ENCODE assay signal across 15 cellular contexts in genomic region chr16:21222495-21223337, GRCh38. TPM values are rescaled to one million over a fixed set of nuclear protein-coding genes. Genes with fewer than 3 reads are reported as not detected.
A peak's percentile ranks its signal among the peaks of the same experiment; 100 is the strongest.
DNase-seq lines count a peak whose midpoint lies in the region; ATAC-seq and TF ChIP-seq lines count a peak whose summit lies in the region.
"Had no signal": no experiment of that assay in that cellular context is flagged by ENCODE, and none has a peak within 500 bp of the region (broad histone marks: within the 10 kb centered on the region; RNA-seq: fewer than 3 reads in every experiment).

No MANE protein-coding gene starts in this region.

- peak overlapping the region; percentile 26 for H3K9ac ChIP-seq in ES-I3 (ENCODE audit: low read depth, low read length)

- no peak overlapping the region for H3K4me3 ChIP-seq in ovary

- TF ChIP-seq CTCF in type B pancreatic cell (conservative IDR thresholded peaks at IDR 0.05) (no peak), ovary (IDR thresholded peaks at IDR 0.05) (no peak)
- TF ChIP-seq CTCF in CD4-positive, alpha-beta T cell (IDR thresholded peaks at IDR 0.05): no peak

- H3K27me3 Mint-ChIP-seq in type B pancreatic cell: peaks cover 29% of the 10 kb centered on the region
- peaks cover 57% of the 10 kb centered on the region for H3K27me3 Mint-ChIP-seq in CD4-positive, alpha-beta T cell

- no peak overlapping the region for H3K4me3 Mint-ChIP-seq in type B pancreatic cell
- H3K4me3 Mint-ChIP-seq in CD4-positive, alpha-beta T cell: no peak overlapping the region
- H3K4me3 Mint-ChIP-seq: activated naive CD8-positive, alpha-beta T cell treated with anti-CD3 and anti-CD28 coated beads, Interleukin-2, amount 10 ng/mL, durations not matched to agents 7 days and 5 days; CD14-positive monocyte; naive thymus-derived CD8-positive, alpha-beta T cell had no signal

- H3K4me1 ChIP-seq in ES-I3 (ENCODE audit: insufficient read depth, low read length) (peaks cover 23% of the 10 kb centered on the region), ovary (ENCODE audit: insufficient read depth) (no peaks in the 10 kb centered on the region)

- no peak overlapping the region for H3K27ac ChIP-seq in CD4-positive, alpha-beta T cell (ENCODE audit: low read depth, low read length)
- no peak overlapping the region for H3K27ac ChIP-seq in ovary

- 63 to 77% (median 70%) methylated on average over 4 of the region's 4 CpGs for WGBS in ovary, 3 donors

- peaks cover 18% of the 10 kb centered on the region for H3K4me1 Mint-ChIP-seq in type B pancreatic cell (ENCODE audit: unreplicated experiment)
- H3K4me1 Mint-ChIP-seq in CD4-positive, alpha-beta T cell (ENCODE audit: low read depth): no peaks in the 10 kb centered on the region
- H3K4me1 Mint-ChIP-seq: naive thymus-derived CD8-positive, alpha-beta T cell had no signal

- CTCF ChIA-PET in CD4-positive, alpha-beta T cell (lab: Charles Lee): no interaction called here

- H3K36me3 ChIP-seq in ES-I3 (ENCODE audit: insufficient read depth, low read length): no peaks in the 10 kb centered on the region
- no peaks in the 10 kb centered on the region for H3K36me3 ChIP-seq in ovary

- no peak for TF ChIP-seq POLR2A in ovary (IDR thresholded peaks at IDR 0.05)

- peak overlapping the region; percentile 3 for H3K27ac Mint-ChIP-seq in type B pancreatic cell
- H3K27ac Mint-ChIP-seq in CD4-positive, alpha-beta T cell: no peak overlapping the region
- H3K27ac Mint-ChIP-seq: activated naive CD8-positive, alpha-beta T cell treated with anti-CD3 and anti-CD28 coated beads, Interleukin-2, amount 10 ng/mL, durations not matched to agents 7 days and 5 days; CD14-positive monocyte; naive thymus-derived CD8-positive, alpha-beta T cell had no signal

- DNase-seq in NCI-H526 (lab: John Stamatoyannopoulos, UW) (peak; percentile 67 to 76), kidney tubule cell (ENCODE audit: low spot score) (peak; percentile 90), type B pancreatic cell (ENCODE audit: extremely low spot score, unreplicated experiment) (no peak), ovary (no peak)
- DNase-seq in CD4-positive, alpha-beta T cell: no peak
- DNase-seq: activated naive CD8-positive, alpha-beta T cell treated with anti-CD3 and anti-CD28 coated beads, Interleukin-2, amount 10 ng/mL, durations not matched to agents 7 days and 5 days; hypothalamus; left ventricle myocardium superior; naive thymus-derived CD8-positive, alpha-beta T cell; NCI-H2227 treated with DMSO at 0.1 percent for 48 hours; PC-3 had no signal

- ATAC-seq in CD4-positive, alpha-beta T cell (ENCODE audit: poor library complexity): no peak
- ATAC-seq in GM21381 (IDR thresholded peaks at IDR 0.05; ENCODE audit: unreplicated experiment): no peak
- ATAC-seq: left ventricle myocardium superior; naive thymus-derived CD8-positive, alpha-beta T cell; PC-3 had no signal

- peaks cover 11% of the 10 kb centered on the region for H3K27me3 ChIP-seq in CD4-positive, alpha-beta T cell (ENCODE audit: control insufficient read depth, insufficient read depth, low read length)
- no peaks in the 10 kb centered on the region for H3K27me3 ChIP-seq in ovary

- H3K9me3 ChIP-seq in ES-I3 (ENCODE audit: control insufficient read depth, insufficient read depth, low read length) (no peaks in the 10 kb centered on the region), ovary (no peaks in the 10 kb centered on the region)
- no peaks in the 10 kb centered on the region for H3K9me3 ChIP-seq in CD4-positive, alpha-beta T cell (ENCODE audit: control insufficient read depth, low read length)

- no peaks in the 10 kb centered on the region for H3K9me3 Mint-ChIP-seq in type B pancreatic cell
- H3K9me3 Mint-ChIP-seq in CD4-positive, alpha-beta T cell: no peaks in the 10 kb centered on the region
- H3K9me3 Mint-ChIP-seq: activated naive CD8-positive, alpha-beta T cell treated with anti-CD3 and anti-CD28 coated beads, Interleukin-2, amount 10 ng/mL, durations not matched to agents 7 days and 5 days; CD14-positive monocyte had no signal

- H3K36me3 Mint-ChIP-seq in type B pancreatic cell: no peaks in the 10 kb centered on the region
- H3K36me3 Mint-ChIP-seq in CD4-positive, alpha-beta T cell (ENCODE audit: low read depth): no peaks in the 10 kb centered on the region
- H3K36me3 Mint-ChIP-seq: activated naive CD8-positive, alpha-beta T cell treated with anti-CD3 and anti-CD28 coated beads, Interleukin-2, amount 10 ng/mL, durations not matched to agents 7 days and 5 days; CD14-positive monocyte; naive thymus-derived CD8-positive, alpha-beta T cell had no signal

- intact Hi-C loops in CD4-positive, alpha-beta T cell (cut with DNase I, micrococcal nuclease): no loop called here
- intact Hi-C loops in ovary (cut with DNase I): no loop called here

- POLR2A ChIA-PET in CD4-positive, alpha-beta T cell (lab: Charles Lee): no interaction called here

- TF ChIP-seq EP300 in ovary (IDR thresholded peaks at IDR 0.05): no peak

RNA-seq across cellular contexts. Expression of gene ANKS4B, which starts 10.8 kb away (rescaled TPM):
- total RNA-seq in type B pancreatic cell (ENCODE audit: low replicate concordance): 5.2 and 8.9 TPM in 2 replicates
- not detected for total RNA-seq in CD4-positive, alpha-beta T cell
- total RNA-seq in ovary: under 1 TPM in 2 of 7 donors, not detected in 5; under 0.01 to 0.05 TPM
- polyA plus RNA-seq in ovary: under 1 TPM in 1 of 2 donors, not detected in 1; 0.04 TPM
- total RNA-seq: activated naive CD8-positive, alpha-beta T cell treated with anti-CD3 and anti-CD28 coated beads, Interleukin-2, amount 10 ng/mL, durations not matched to agents 7 days and 5 days; fibroblast of lung; left ventricle myocardium superior; naive thymus-derived CD8-positive, alpha-beta T cell; PC-3 had no signal
- polyA plus RNA-seq: CD14-positive monocyte; fibroblast of lung; naive thymus-derived CD8-positive, alpha-beta T cell had no signal

RNA-seq across cellular contexts. Expression of gene ZP2, which starts 11.3 kb away (rescaled TPM):
- not detected in 2 replicates for total RNA-seq in type B pancreatic cell (ENCODE audit: low replicate concordance)
- total RNA-seq in CD4-positive, alpha-beta T cell: not detected
- total RNA-seq in ovary: under 1 TPM in 1 of 7 donors, not detected in 6; 0.36 TPM
- 1 to 10 TPM in 1 of 2 donors, under 1 TPM in 1; 0.37 to 1.1 TPM for polyA plus RNA-seq in ovary
- total RNA-seq: activated naive CD8-positive, alpha-beta T cell treated with anti-CD3 and anti-CD28 coated beads, Interleukin-2, amount 10 ng/mL, durations not matched to agents 7 days and 5 days; fibroblast of lung; left ventricle myocardium superior; naive thymus-derived CD8-positive, alpha-beta T cell; PC-3 had no signal
- polyA plus RNA-seq: CD14-positive monocyte; fibroblast of lung; naive thymus-derived CD8-positive, alpha-beta T cell had no signal

RNA-seq across cellular contexts. Expression of gene CRYM, which starts 55.4 kb away (rescaled TPM):
- total RNA-seq in type B pancreatic cell (ENCODE audit: low replicate concordance) (3.7 and 9.4 TPM in 2 replicates), ovary (1 to 10 TPM in 2 of 7 donors, under 1 TPM in 2, not detected in 3; 0.28 to 6.0 (median 0.90) TPM)
- total RNA-seq in CD4-positive, alpha-beta T cell: not detected
- under 1 TPM; 0.22 to 0.47 TPM for polyA plus RNA-seq in ovary
- total RNA-seq: activated naive CD8-positive, alpha-beta T cell treated with anti-CD3 and anti-CD28 coated beads, Interleukin-2, amount 10 ng/mL, durations not matched to agents 7 days and 5 days; naive thymus-derived CD8-positive, alpha-beta T cell; PC-3 had no signal
- polyA plus RNA-seq: CD14-positive monocyte; naive thymus-derived CD8-positive, alpha-beta T cell had no signal

Comparison
In these comparisons a context has a peak if more than half of its experiments do, and no peak if none do; other contexts are left out.
1. DNase-seq: peak in NCI-H526 (2 of 2) and kidney tubule cell (single experiment); none in type B pancreatic cell (single experiment), CD4-positive, alpha-beta T cell (0 of 10) and ovary (0 of 5).